In the genomic region with DNA sequence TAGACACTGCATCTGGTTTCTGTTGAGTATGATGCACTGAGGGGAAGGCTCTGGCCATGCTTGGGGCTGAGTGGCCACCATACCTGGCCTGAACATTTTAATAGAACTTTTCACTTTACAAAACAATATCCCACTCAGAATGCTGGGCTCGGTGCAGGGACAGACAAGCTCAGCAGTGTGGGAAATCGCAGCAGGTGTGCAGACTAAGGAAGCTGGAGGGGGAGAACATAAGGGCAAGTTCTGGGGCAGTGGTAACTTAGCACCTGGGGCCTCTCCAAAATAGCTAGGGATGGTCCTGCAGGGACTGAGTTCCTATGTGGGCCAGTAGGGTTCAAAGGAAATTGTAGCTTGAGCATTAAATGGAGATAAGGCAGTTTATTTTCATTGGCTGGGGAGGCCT, we compare ENCODE assay signal across 20 cellular contexts.
A peak's percentile ranks its signal among the peaks of the same experiment; 100 is the strongest.
DNase-seq lines count a peak whose midpoint lies in the region; ATAC-seq, FAIRE-seq and TF ChIP-seq lines count a peak whose summit lies in the region.
"Had no signal": no experiment of that assay in that cellular context is flagged by ENCODE, and none has a peak within 500 bp of the region (broad histone marks: within the 10 kb centered on the region; RNA-seq: fewer than 3 reads in every experiment).

No MANE protein-coding gene starts in this region.

- POLR2A ChIA-PET in Panc1 (lab: Charles Lee), result no interaction called here

- H3K4me3 Mint-ChIP-seq in nephron, result no peak overlapping the region
- H3K4me3 Mint-ChIP-seq: CD4-positive, alpha-beta memory T cell; H9 had no signal

- peaks cover 64% of the 10 kb centered on the region for H3K4me1 Mint-ChIP-seq in nephron
- H3K4me1 Mint-ChIP-seq: CD4-positive, alpha-beta memory T cell had no signal

- H3K27me3 Mint-ChIP-seq in nephron (ENCODE audit: low read depth), result peaks cover 4% of the 10 kb centered on the region

- no peak for TF ChIP-seq POLR2A in thyroid gland (IDR thresholded peaks at IDR 0.05)
- no peak for TF ChIP-seq POLR2A in H54 (IDR thresholded peaks at IDR 0.05; ENCODE audit: low read depth, low read length)

- intact Hi-C loops in Panc1 (cut with micrococcal nuclease; ENCODE audit: unreplicated experiment) (no loop called here), thyroid gland (cut with DNase I) (loop anchor here (10.0 kb wide), 1 partner anchor 56 kb away; no protein-coding TSS in a partner anchor), mucosa of descending colon (cut with DNase I, micrococcal nuclease) (no loop called here)

- peaks cover 5% of the 10 kb centered on the region for H3K9me3 Mint-ChIP-seq in nephron
- H3K9me3 Mint-ChIP-seq: CD4-positive, alpha-beta memory T cell had no signal

- CTCF ChIA-PET in Panc1 (lab: Charles Lee), result no interaction called here

- H3K9me3 ChIP-seq in Panc1 (ENCODE audit: control insufficient read depth, insufficient read depth, low read depth, low read length) (no peaks in the 10 kb centered on the region), thyroid gland (no peaks in the 10 kb centered on the region), mucosa of descending colon (no peaks in the 10 kb centered on the region)

- no peaks in the 10 kb centered on the region for H3K36me3 Mint-ChIP-seq in nephron (ENCODE audit: low read depth)
- H3K36me3 Mint-ChIP-seq: CD4-positive, alpha-beta memory T cell had no signal

- no peak for ATAC-seq in Panc1
- ATAC-seq in mucosa of descending colon, result no peak
- ATAC-seq in HG02840 (IDR thresholded peaks at IDR 0.05; ENCODE audit: low FRiP score, unreplicated experiment), result no peak
- ATAC-seq: HCT116 had no signal

- 94 to 98% methylated on average over 2 of the region's 2 CpGs for WGBS in thyroid gland, 2 donors

- peak overlapping the region; percentile 73 for H3K27ac ChIP-seq in Panc1 (ENCODE audit: low read length)
- H3K27ac ChIP-seq in thyroid gland, result peak overlapping the region in 2 of 3 donors; percentile 41 to 48
- H3K27ac ChIP-seq: GM23248 had no signal

- peak overlapping the region in 2 of 3 experiments; percentile 6 to 28 for H3K27ac Mint-ChIP-seq in nephron
- H3K27ac Mint-ChIP-seq: CD4-positive, alpha-beta memory T cell; H9 had no signal

- no peak for DNase-seq in Panc1 (ENCODE audit: low read depth, low spot score)
- DNase-seq in choroid plexus epithelial cell (ENCODE audit: low read depth), result peak; percentile 42
- no peak for DNase-seq in thyroid gland
- no peak for DNase-seq in iPS-NIHi7 (ENCODE audit: extremely low spot score)
- no peak for DNase-seq in mucosa of descending colon
- no peak for DNase-seq in H54 (ENCODE audit: insufficient read length, low spot score)
- DNase-seq: 8988T; C1 segment of cervical spinal cord; Calu3; CD4-positive, alpha-beta memory T cell; COR-L47; DMS53; DMS79 treated with DMSO at 0.1 percent for 48 hours; GM23248; H9 had no signal

- no peak for FAIRE-seq in H54 (lab: Jason Lieb, UNC)
- FAIRE-seq: GM12892, H1 had no signal

- H3K36me3 ChIP-seq in Panc1 (ENCODE audit: control insufficient read depth, insufficient read depth, low read length) (no peaks in the 10 kb centered on the region), thyroid gland (no peaks in the 10 kb centered on the region), mucosa of descending colon (ENCODE audit: low read depth) (no peaks in the 10 kb centered on the region)

- H3K27me3 ChIP-seq in Panc1 (ENCODE audit: control insufficient read depth, insufficient read depth, low read length) (no peaks in the 10 kb centered on the region), thyroid gland (no peaks in the 10 kb centered on the region)

- TF ChIP-seq CTCF in Panc1 (IDR thresholded peaks at IDR 0.05), result no peak
- no peak for TF ChIP-seq CTCF in choroid plexus epithelial cell (conservative IDR thresholded peaks at IDR 0.05; ENCODE audit: low read depth, low read length)
- no peak for TF ChIP-seq CTCF in nephron (IDR thresholded peaks at IDR 0.05; ENCODE audit: unreplicated experiment in 3 of 3)
- no peak for TF ChIP-seq CTCF in thyroid gland (IDR thresholded peaks at IDR 0.05)
- TF ChIP-seq CTCF in mucosa of descending colon (IDR thresholded peaks at IDR 0.05), result no peak

- H3K4me1 ChIP-seq in Panc1 (ENCODE audit: control insufficient read depth, insufficient read depth, low read length) (peaks cover 29% of the 10 kb centered on the region), thyroid gland (peaks cover 32 to 55% of the 10 kb centered on the region in 2 donors), mucosa of descending colon (ENCODE audit: low read depth) (no peaks in the 10 kb centered on the region)

- no TSS peak for BruUV-seq in Panc1 (replicated peaks; lab: Mats Ljungman, UMichigan)

- in situ Hi-C loops in Panc1 (cut with HindIII; ENCODE audit: low pct_unique_long_range_greater_than_20kb, low sequenced_read_pairs), result no loop called here

- H3K4me3 ChIP-seq in Panc1 (ENCODE audit: low read depth in 2 of 2, low read length in 2 of 2) (no peak overlapping the region), choroid plexus epithelial cell (ENCODE audit: low read depth, low read length) (no peak overlapping the region), thyroid gland (replicated peaks in 1 of 3) (no peak overlapping the region), mucosa of descending colon (no peak overlapping the region)
- H3K4me3 ChIP-seq: GM23248 had no signal
